ENCODE assay signal across 1 cellular context in genomic region chr2:36271266-36271665, GRCh38.
TF ChIP-seq lines count a peak whose summit lies in the region.

No MANE protein-coding gene starts in this region.

TF ChIP-seq in A549, 52 proteins besides CTCF, POLR2A, EP300 and RAD21 (continued from another document):
- no peak for TF ChIP-seq HEYL (CRISPR knock-in tag; IDR thresholded peaks at IDR 0.05)
- TF ChIP-seq HDAC2 (IDR thresholded peaks at IDR 0.05): no peak
- no peak for TF ChIP-seq POLR2AphosphoS2 (conservative IDR thresholded peaks at IDR 0.05; ENCODE audit: low read length)
